In the genomic region with DNA sequence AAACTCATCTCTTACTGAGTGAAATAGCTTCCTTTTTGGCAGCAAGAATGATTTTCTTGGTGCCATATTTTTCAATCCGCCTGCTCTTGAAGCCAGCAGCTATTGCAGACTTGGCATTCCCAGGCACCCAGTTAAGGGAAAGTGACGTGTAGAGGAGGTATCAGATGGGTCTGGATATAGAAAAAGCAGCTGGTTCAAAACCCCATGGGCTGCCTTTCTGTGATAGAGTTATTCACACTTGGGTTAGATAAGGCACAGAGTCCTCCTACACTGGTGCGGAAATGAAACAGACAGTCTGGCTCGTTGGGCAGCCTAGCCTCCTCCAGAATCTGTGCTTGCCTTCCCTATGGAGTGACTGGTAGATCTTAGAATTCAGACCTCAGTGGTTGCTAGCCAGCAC, we compare ENCODE assay signal across 24 cellular contexts.
DNase-seq lines count a peak whose midpoint lies in the region; ATAC-seq and TF ChIP-seq lines count a peak whose summit lies in the region.
"Had no signal": no experiment of that assay in that cellular context is flagged by ENCODE, and none has a peak within 500 bp of the region (broad histone marks: within the 10 kb centered on the region; RNA-seq: fewer than 3 reads in every experiment).

No MANE protein-coding gene starts in this region.

- H2BK15ac ChIP-seq in IMR-90 (ENCODE audit: low read depth, low read length): no peak overlapping the region

- CTCF ChIA-PET in IMR-90 (lab: Yijun Ruan, JAX) (no interaction called here), PC-3 (lab: Charles Lee) (no interaction called here)

- no peak overlapping the region for H2BK5ac ChIP-seq in IMR-90 (ENCODE audit: low read depth, low read length, poor library complexity, severe bottlenecking)

- BruUV-seq in IMR-90 (replicated peaks; lab: Mats Ljungman, UMichigan) (no TSS peak), PC-3 (replicated peaks; lab: Mats Ljungman, UMichigan) (no TSS peak)

- peaks cover 48% of the 10 kb centered on the region for H3K36me3 ChIP-seq in IMR-90 (ENCODE audit: control insufficient read depth, insufficient read depth, low read length)
- peaks cover 72% of the 10 kb centered on the region for H3K36me3 ChIP-seq in PC-3 (ENCODE audit: low read depth, low read length)
- peaks cover 57% of the 10 kb centered on the region for H3K36me3 ChIP-seq in effector memory CD4-positive, alpha-beta T cell (ENCODE audit: control insufficient read depth, insufficient read depth, low read length)

- H3K27me3 ChIP-seq in IMR-90 (ENCODE audit: control insufficient read depth, insufficient read depth, low read length): no peaks in the 10 kb centered on the region
- H3K27me3 ChIP-seq in PC-3 (ENCODE audit: low read length): no peaks in the 10 kb centered on the region
- H3K27me3 ChIP-seq in effector memory CD4-positive, alpha-beta T cell (replicated peaks; ENCODE audit: control insufficient read depth, insufficient read depth, low read length, poor library complexity, severe bottlenecking): no peaks in the 10 kb centered on the region
- H3K27me3 ChIP-seq: BLaER1 had no signal

- in situ Hi-C loops in IMR-90 (cut with MboI; ENCODE audit: low sequenced_read_pairs): no loop called here

- H2AFZ ChIP-seq in IMR-90 (replicated peaks; ENCODE audit: low read length, poor library complexity): no peak overlapping the region
- H2AFZ ChIP-seq in PC-3 (ENCODE audit: low read length): no peak overlapping the region
- H2AFZ ChIP-seq: GM23248 had no signal

- peaks cover 57% of the 10 kb centered on the region for H3K36me3 Mint-ChIP-seq in activated naive CD8-positive, alpha-beta T cell treated with anti-CD3 and anti-CD28 coated beads, Interleukin-2, amount 10 ng/mL, durations not matched to agents 7 days and 5 days

- TF ChIP-seq RAD21 in IMR-90 (IDR thresholded peaks at IDR 0.05; ENCODE audit: low read length): no peak

- no peak overlapping the region for H3K9ac ChIP-seq in IMR-90 (ENCODE audit: low read depth, low read length)
- no peak overlapping the region for H3K9ac ChIP-seq in PC-3 (ENCODE audit: low read length)
- H3K9ac ChIP-seq: BLaER1, GM23248 had no signal

- WGBS in IMR-90 (ENCODE audit: extremely low coverage in 2 of 2, insufficient read length in 1 of 2), 2 experiments: no CpG with 5 or more reads among the region's 4 CpGs

- H4K8ac ChIP-seq in IMR-90 (ENCODE audit: low read depth in 2 of 2, low read length in 2 of 2): no peak overlapping the region

- no peak overlapping the region for H3K4ac ChIP-seq in IMR-90 (ENCODE audit: low read depth, low read length)

- H2BK120ac ChIP-seq in IMR-90 (ENCODE audit: low read depth, low read length): no peak overlapping the region

- H3K27ac ChIP-seq in IMR-90 (ENCODE audit: insufficient read depth, low read length) (no peak overlapping the region), PC-3 (ENCODE audit: low read length) (no peak overlapping the region)
- no peak overlapping the region for H3K27ac ChIP-seq in effector memory CD4-positive, alpha-beta T cell (ENCODE audit: insufficient read depth, low read length, poor library complexity, severe bottlenecking)
- H3K27ac ChIP-seq: BLaER1, GM23248, HL-60 had no signal

- intact Hi-C loops in IMR-90 (cut with micrococcal nuclease) (no loop called here), posterior cingulate gyrus (cut with DNase I) (no loop called here), PC-3 (cut with micrococcal nuclease) (no loop called here)

- H2AK9ac ChIP-seq in IMR-90 (replicated peaks; ENCODE audit: low read depth, low read length, poor library complexity): peak overlapping the region; percentile 58

- H3K4me3 Mint-ChIP-seq in activated naive CD8-positive, alpha-beta T cell treated with anti-CD3 and anti-CD28 coated beads, Interleukin-2, amount 10 ng/mL, durations not matched to agents 7 days and 5 days: no peak overlapping the region
- H3K4me3 Mint-ChIP-seq: CD4-positive, alpha-beta T cell; H9; HFFc6 had no signal

- TF ChIP-seq POLR2A in IMR-90 (IDR thresholded peaks at IDR 0.05; ENCODE audit: low read depth, low read length): no peak

- no peak overlapping the region for H3K18ac ChIP-seq in IMR-90 (ENCODE audit: low read depth, low read length)

- H3K4me1 ChIP-seq in IMR-90 (ENCODE audit: control insufficient read depth, insufficient read depth, low read length) (no peaks in the 10 kb centered on the region), PC-3 (ENCODE audit: insufficient read depth, low read length) (no peaks in the 10 kb centered on the region)
- H3K4me1 ChIP-seq in effector memory CD4-positive, alpha-beta T cell (ENCODE audit: control insufficient read depth, insufficient read depth, low read length, poor library complexity, severe bottlenecking): no peaks in the 10 kb centered on the region
- H3K4me1 ChIP-seq: BLaER1 had no signal

- H3K9me3 Mint-ChIP-seq in activated naive CD8-positive, alpha-beta T cell treated with anti-CD3 and anti-CD28 coated beads, Interleukin-2, amount 10 ng/mL, durations not matched to agents 7 days and 5 days: no peaks in the 10 kb centered on the region
- H3K9me3 Mint-ChIP-seq: CD4-positive, alpha-beta T cell; H9; HFFc6 had no signal

- no peak overlapping the region for H3K23ac ChIP-seq in IMR-90 (ENCODE audit: low read depth, low read length)

- no peak overlapping the region for H4K91ac ChIP-seq in IMR-90 (ENCODE audit: insufficient read depth, low read depth, low read length)

- H2BK20ac ChIP-seq in IMR-90 (ENCODE audit: low read depth, low read length): no peak overlapping the region

- TF ChIP-seq CTCF in IMR-90 (conservative IDR thresholded peaks at IDR 0.05; ENCODE audit: low read depth, low read length): no peak
- TF ChIP-seq CTCF in PC-3 (conservative IDR thresholded peaks at IDR 0.05; ENCODE audit: low read depth, low read length): no peak

- H3K79me1 ChIP-seq in IMR-90 (ENCODE audit: low read depth in 1 of 2, low read length in 2 of 2): peaks cover 21 to 26% of the 10 kb centered on the region in 2 experiments

- ATAC-seq in IMR-90 (ENCODE audit: low read depth) (no peak), PC-3 (no peak)
- ATAC-seq in activated naive CD8-positive, alpha-beta T cell treated with anti-CD3 and anti-CD28 coated beads, Interleukin-2, amount 10 ng/mL, durations not matched to agents 7 days and 5 days (ENCODE audit: low read depth): no peak
- ATAC-seq: HepG2 had no signal

- no peak overlapping the region for H2AK5ac ChIP-seq in IMR-90 (ENCODE audit: low read depth, low read length)

- no peaks in the 10 kb centered on the region for H3K79me2 ChIP-seq in PC-3 (ENCODE audit: low read length)

- H3K4me3 ChIP-seq in IMR-90 (ENCODE audit: insufficient read depth, low read depth, low read length): no peak overlapping the region
- H3K4me3 ChIP-seq in PC-3 (ENCODE audit: low read length): no peak overlapping the region
- H3K4me3 ChIP-seq in effector memory CD4-positive, alpha-beta T cell (ENCODE audit: insufficient read depth, low read depth, low read length, poor library complexity, severe bottlenecking): no peak overlapping the region
- H3K4me3 ChIP-seq: BLaER1, GM23248 had no signal

- no peaks in the 10 kb centered on the region for H3K27me3 Mint-ChIP-seq in activated naive CD8-positive, alpha-beta T cell treated with anti-CD3 and anti-CD28 coated beads, Interleukin-2, amount 10 ng/mL, durations not matched to agents 7 days and 5 days
- H3K27me3 Mint-ChIP-seq: CD4-positive, alpha-beta T cell had no signal

- DNase-seq in IMR-90: no peak
- DNase-seq in activated naive CD8-positive, alpha-beta T cell treated with anti-CD3 and anti-CD28 coated beads, Interleukin-2, amount 10 ng/mL, durations not matched to agents 7 days and 5 days: no peak
- DNase-seq in inferior parietal cortex (ENCODE audit: extremely low spot score): peak; percentile 65
- DNase-seq in posterior cingulate gyrus: peak in 6 of 10 donors; percentile 31 to 94 (median 48)
- DNase-seq in PC-3: no peak
- no peak for DNase-seq in effector memory CD4-positive, alpha-beta T cell
- no peak for DNase-seq in putamen (ENCODE audit: low spot score)
- DNase-seq: CD4-positive, alpha-beta T cell; COR-L47; DND-41; GM23248; H9; HFFc6; KBM-7; NCI-H1092; NCI-H1436 treated with DMSO at 0.1 percent for 48 hours; NCI-H1930; NCI-H345; NCI-H526 treated with DMSO at 0.1 percent for 48 hours; OCI-M1; Right ventricle myocardium superior had no signal

- POLR2A ChIA-PET in IMR-90 (lab: Charles Lee; ENCODE audit: unreplicated experiment) (no interaction called here), PC-3 (lab: Charles Lee; ENCODE audit: unreplicated experiment) (no interaction called here)
- POLR2A ChIA-PET in activated naive CD8-positive, alpha-beta T cell treated with anti-CD3 and anti-CD28 coated beads, Interleukin-2, amount 10 ng/mL, durations not matched to agents 7 days and 5 days (lab: Charles Lee): no interaction called here

- H3K9me1 ChIP-seq in IMR-90 (ENCODE audit: insufficient read depth, low read length): peaks cover 7% of the 10 kb centered on the region; the same call in 1 of the 2 replicates

- H3K56ac ChIP-seq in IMR-90 (ENCODE audit: extremely low read depth, insufficient read depth, low read length): no peak overlapping the region

- H4K20me1 ChIP-seq in IMR-90 (ENCODE audit: insufficient read depth, low read length) (no peaks in the 10 kb centered on the region; the same call in 1 of the 2 replicates), PC-3 (ENCODE audit: low read length) (no peaks in the 10 kb centered on the region)

- dilution Hi-C loops in IMR-90 (cut with HindIII; ENCODE audit: low sequenced_read_pairs, unreplicated experiment): no loop called here

- H3K27ac Mint-ChIP-seq in activated naive CD8-positive, alpha-beta T cell treated with anti-CD3 and anti-CD28 coated beads, Interleukin-2, amount 10 ng/mL, durations not matched to agents 7 days and 5 days: peak overlapping the region; percentile 26
- H3K27ac Mint-ChIP-seq: CD4-positive, alpha-beta T cell; HFFc6 had no signal

- H3K4me1 Mint-ChIP-seq in activated naive CD8-positive, alpha-beta T cell treated with anti-CD3 and anti-CD28 coated beads, Interleukin-2, amount 10 ng/mL, durations not matched to agents 7 days and 5 days: peaks cover 5% of the 10 kb centered on the region
- H3K4me1 Mint-ChIP-seq: H9 had no signal

- no peaks in the 10 kb centered on the region for H3F3A ChIP-seq in PC-3 (ENCODE audit: low read length, unreplicated experiment)

- H3K14ac ChIP-seq in IMR-90 (replicated peaks; ENCODE audit: low read depth, low read length): no peak overlapping the region

- H3K9me2 ChIP-seq in PC-3 (replicated peaks; ENCODE audit: low read length): no peaks in the 10 kb centered on the region

- H3K4me2 ChIP-seq in IMR-90 (ENCODE audit: low read depth, low read length): no peak overlapping the region
- no peak overlapping the region for H3K4me2 ChIP-seq in PC-3 (ENCODE audit: low read length)
- H3K4me2 ChIP-seq: BLaER1 had no signal

- H3K9me3 ChIP-seq in IMR-90 (ENCODE audit: control insufficient read depth, insufficient read depth, low read length) (no peaks in the 10 kb centered on the region), PC-3 (ENCODE audit: low read length) (no peaks in the 10 kb centered on the region)
- no peaks in the 10 kb centered on the region for H3K9me3 ChIP-seq in effector memory CD4-positive, alpha-beta T cell (ENCODE audit: control insufficient read depth, low read length)
- H3K9me3 ChIP-seq: BLaER1 had no signal

- H4K5ac ChIP-seq in IMR-90 (ENCODE audit: low read depth, low read length): no peak overlapping the region

TF ChIP-seq in IMR-90, 13 proteins besides CTCF, POLR2A, EP300 and RAD21 (continues in another document):
- TF ChIP-seq MAZ (IDR thresholded peaks at IDR 0.05; ENCODE audit: borderline replicate concordance, low read depth, low read length): no peak
- no peak for TF ChIP-seq CHD1 (IDR thresholded peaks at IDR 0.05; ENCODE audit: low read depth, low read length)

Comparison
In these comparisons a context has a peak if more than half of its experiments do, and no peak if none do; other contexts are left out.
1. DNase-seq: peak in inferior parietal cortex (single experiment) and posterior cingulate gyrus (6 of 10); none in IMR-90 (single experiment), activated naive CD8-positive, alpha-beta T cell treated with anti-CD3 and anti-CD28 coated beads, Interleukin-2, amount 10 ng/mL, durations not matched to agents 7 days and 5 days (single experiment), PC-3 (single experiment), effector memory CD4-positive, alpha-beta T cell (0 of 3) and putamen (single experiment).